1 cellular context compared by ENCODE assay signal in genomic region chr1:119471566-119471965, GRCh38.
TF ChIP-seq lines count a peak whose summit lies in the region.

No MANE protein-coding gene starts in this region.

TF ChIP-seq in H1, 55 proteins besides CTCF, POLR2A, EP300 and RAD21:
- TF ChIP-seq NANOG (IDR thresholded peaks at IDR 0.05; ENCODE audit: insufficient read depth, low read depth, low read length, poor library complexity, severe bottlenecking) (no peak), SP2 (IDR thresholded peaks at IDR 0.05; ENCODE audit: low read length) (no peak), POU5F1 (IDR thresholded peaks at IDR 0.05; ENCODE audit: low read depth, low read length) (no peak), PHF8 (conservative IDR thresholded peaks at IDR 0.05; ENCODE audit: low read depth, low read length) (no peak), MAFK (IDR thresholded peaks at IDR 0.05; ENCODE audit: low read depth, low read length) (no peak)
